In genomic region chr4:159227378-159227777, GRCh38 we compare ENCODE assay signal across 8 cellular contexts.
DNase-seq lines count a peak whose midpoint lies in the region; ATAC-seq and TF ChIP-seq lines count a peak whose summit lies in the region.
"Had no signal": no experiment of that assay in that cellular context is flagged by ENCODE, and none has a peak within 500 bp of the region (broad histone marks: within the 10 kb centered on the region; RNA-seq: fewer than 3 reads in every experiment).

No MANE protein-coding gene starts in this region.

- no peak for TF ChIP-seq EP300 in transverse colon (IDR thresholded peaks at IDR 0.05; ENCODE audit: low read depth)

- in situ Hi-C loops in transverse colon (cut with MboI; ENCODE audit: low pct_ligation_motif_present in 1 of 4, low pct_unique_long_range_greater_than_20kb in 1 of 4, low sequenced_read_pairs in 3 of 4), result no loop called here

- no peaks in the 10 kb centered on the region for H3K9me2 ChIP-seq in OCI-LY7 (ENCODE audit: insufficient read depth, low read length)

- H3K27ac ChIP-seq in lower lobe of right lung (peak overlapping the region; percentile 64), transverse colon (peak overlapping the region; percentile 38 to 58 (median 39)), OCI-LY7 (ENCODE audit: low read depth, low read length, poor library complexity, severe bottlenecking) (no peak overlapping the region)

- intact Hi-C loops in lower lobe of right lung (cut with DNase I), result no loop called here
- intact Hi-C loops in transverse colon (cut with DNase I; ENCODE audit: low total_unique reads), result no loop called here
- intact Hi-C loops in OCI-LY7 (cut with micrococcal nuclease; ENCODE audit: unreplicated experiment), result no loop called here

- TF ChIP-seq CTCF in choroid plexus epithelial cell (conservative IDR thresholded peaks at IDR 0.05; ENCODE audit: low read depth, low read length), result no peak
- no peak for TF ChIP-seq CTCF in lower lobe of right lung (IDR thresholded peaks at IDR 0.05)
- TF ChIP-seq CTCF in transverse colon (IDR thresholded peaks at IDR 0.05), result no peak
- TF ChIP-seq CTCF in OCI-LY7 (conservative IDR thresholded peaks at IDR 0.05; ENCODE audit: low read length), result no peak

- peak in 1 of 2 donors; percentile 3 for ATAC-seq in lower lobe of right lung

- H3K9me3 ChIP-seq in lower lobe of right lung, result no peaks in the 10 kb centered on the region
- H3K9me3 ChIP-seq in transverse colon, result no peaks in the 10 kb centered on the region
- no peaks in the 10 kb centered on the region for H3K9me3 ChIP-seq in OCI-LY7 (ENCODE audit: low read length)

- H3K36me3 ChIP-seq in lower lobe of right lung (no peaks in the 10 kb centered on the region), transverse colon (no peaks in the 10 kb centered on the region), OCI-LY7 (ENCODE audit: insufficient read depth, low read length) (no peaks in the 10 kb centered on the region)

- TF ChIP-seq POLR2A in transverse colon (IDR thresholded peaks at IDR 0.05), result no peak

- WGBS in transverse colon (ENCODE audit: low coverage in 1 of 2), 2 donors, result 67 to 84% methylated on average over 2 to 3 of the region's 3 CpGs

- CTCF ChIA-PET in OCI-LY7 (lab: Charles Lee; ENCODE audit: unreplicated experiment), result no interaction called here

- H3K4me1 ChIP-seq in lower lobe of right lung (peaks cover 31% of the 10 kb centered on the region), transverse colon (peaks cover 0 to 34% (median 14%) of the 10 kb centered on the region in 4 donors), OCI-LY7 (ENCODE audit: insufficient read depth, low read length, poor library complexity, severe bottlenecking) (no peaks in the 10 kb centered on the region)

- H3K79me2 ChIP-seq in OCI-LY7 (ENCODE audit: insufficient read depth, low read depth, low read length), result no peaks in the 10 kb centered on the region

- H3K4me3 ChIP-seq in choroid plexus epithelial cell (ENCODE audit: low read depth, low read length) (no peak overlapping the region), lower lobe of right lung (peak overlapping the region; percentile 32), transverse colon (no peak overlapping the region), OCI-LY7 (ENCODE audit: low read depth, low read length, poor library complexity, severe bottlenecking) (no peak overlapping the region)

- H3K4me2 ChIP-seq in OCI-LY7 (ENCODE audit: low read length), result no peak overlapping the region

- POLR2A ChIA-PET in OCI-LY7 (lab: Charles Lee), result no interaction called here

- H3K27me3 ChIP-seq in lower lobe of right lung (ENCODE audit: low read depth), result no peaks in the 10 kb centered on the region
- no peaks in the 10 kb centered on the region for H3K27me3 ChIP-seq in transverse colon

- H4K20me1 ChIP-seq in OCI-LY7 (ENCODE audit: insufficient read depth, low read length), result no peaks in the 10 kb centered on the region

- BruUV-seq in OCI-LY7 (replicated peaks; lab: Mats Ljungman, UMichigan), result no TSS peak

- DNase-seq in NCI-H526 (lab: John Stamatoyannopoulos, UW) (peak; percentile 62 to 70), choroid plexus epithelial cell (ENCODE audit: low read depth) (peak; percentile 39), lower lobe of right lung (no peak), transverse colon (no peak), DMS 273 (lab: John Stamatoyannopoulos, UW; ENCODE audit: unreplicated experiment) (no peak), NCI-H82 (lab: John Stamatoyannopoulos, UW) (no peak), OCI-LY7 (ENCODE audit: low spot score) (no peak)
- DNase-seq: activated naive CD8-positive, alpha-beta T cell treated with anti-CD3 and anti-CD28 coated beads for 36 hours had no signal

- H2AFZ ChIP-seq in OCI-LY7 (ENCODE audit: low read length), result no peak overlapping the region

Comparison
In these comparisons a context has a peak if more than half of its experiments do, and no peak if none do; other contexts are left out.
1. DNase-seq: peak in NCI-H526 (2 of 2) and choroid plexus epithelial cell (single experiment); none in lower lobe of right lung (single experiment), transverse colon (single experiment), DMS 273 (single experiment), NCI-H82 (single experiment) and OCI-LY7 (single experiment).